14 cellular contexts compared by ENCODE assay signal in genomic region chr12:65891219-65891618, GRCh38.
A peak's percentile ranks its signal among the peaks of the same experiment; 100 is the strongest.
DNase-seq lines count a peak whose midpoint lies in the region; FAIRE-seq and TF ChIP-seq lines count a peak whose summit lies in the region.
"Had no signal": no experiment of that assay in that cellular context is flagged by ENCODE, and none has a peak within 500 bp of the region (broad histone marks: within the 10 kb centered on the region; RNA-seq: fewer than 3 reads in every experiment).

No MANE protein-coding gene starts in this region.

- no peak overlapping the region for H2AK5ac ChIP-seq in neuronal stem cell (ENCODE audit: low read depth, low read length)

- POLR2A ChIA-PET in SK-N-SH (lab: Yijun Ruan, JAX), result no interaction called here

- no peak for TF ChIP-seq EP300 in SK-N-SH (IDR thresholded peaks at IDR 0.05; ENCODE audit: borderline replicate concordance in 1 of 2, low read depth in 1 of 2, low read length in 1 of 2)

- no peak overlapping the region for H2BK12ac ChIP-seq in neuronal stem cell (ENCODE audit: low read length)

- H4K20me1 ChIP-seq in SK-N-SH (ENCODE audit: insufficient read depth), result peaks cover 38% of the 10 kb centered on the region; the same call in 1 of the 2 replicates

- H3F3A ChIP-seq in SK-N-SH (replicated peaks; ENCODE audit: insufficient read depth), result peaks cover 86% of the 10 kb centered on the region

- H3K9me2 ChIP-seq in SK-N-SH, result no peaks in the 10 kb centered on the region

- no peak overlapping the region for H3K14ac ChIP-seq in neuronal stem cell (ENCODE audit: low read length)

- H3K27ac ChIP-seq in SK-N-SH (ENCODE audit: low read depth in 2 of 2, low read length in 1 of 2) (peak overlapping the region; percentile 90 to 100), stomach smooth muscle (ENCODE audit: low read length) (peak overlapping the region; percentile 13), neuronal stem cell (replicated peaks; ENCODE audit: low read length) (no peak overlapping the region)

- H3K9me3 ChIP-seq in SK-N-SH (no peaks in the 10 kb centered on the region), stomach smooth muscle (ENCODE audit: control insufficient read depth in 2 of 2, low read length in 2 of 2) (no peaks in the 10 kb centered on the region), neuronal stem cell (replicated peaks in 1 of 2; ENCODE audit: control insufficient read depth in 2 of 2, insufficient read depth in 1 of 2, low read depth in 1 of 2, low read length in 2 of 2) (no peaks in the 10 kb centered on the region)

- no peak overlapping the region for H2BK15ac ChIP-seq in neuronal stem cell (ENCODE audit: low read length)

- peaks cover 0 to 26% of the 10 kb centered on the region in 2 experiments for H3K36me3 ChIP-seq in SK-N-SH (replicated peaks in 1 of 2; ENCODE audit: control insufficient read depth in 1 of 2, insufficient read depth in 2 of 2, low read length in 1 of 2)
- H3K36me3 ChIP-seq in stomach smooth muscle (ENCODE audit: control insufficient read depth in 2 of 2, insufficient read depth in 2 of 2, low read length in 2 of 2), result no peaks in the 10 kb centered on the region
- H3K36me3 ChIP-seq in neuronal stem cell (replicated peaks in 1 of 2; ENCODE audit: control insufficient read depth in 2 of 2, insufficient read depth in 2 of 2, low read length in 2 of 2), result peaks cover 2 to 14% of the 10 kb centered on the region in 2 donors

- no peak for TF ChIP-seq CTCF in SK-N-SH (IDR thresholded peaks at IDR 0.05)
- TF ChIP-seq CTCF in fibroblast of the aortic adventitia (IDR thresholded peaks at IDR 0.05; ENCODE audit: insufficient read depth, low read length), result no peak

- DNase-seq in H54 (ENCODE audit: insufficient read length, low spot score) (no peak), SK-N-SH (no peak), fibroblast of the aortic adventitia (ENCODE audit: low read depth) (peak; percentile 57), neuronal stem cell (ENCODE audit: low spot score) (no peak), COLO829 (ENCODE audit: low spot score) (no peak), UCSD-AML1 (lab: John Stamatoyannopoulos, UW; ENCODE audit: unreplicated experiment) (no peak)
- DNase-seq: activated CD4-positive, alpha-beta T cell treated with anti-CD3 and anti-CD28 coated beads, Interleukin-2, amount 50 U/mL, for 4 hours; DMS79; left cardiac atrium; NCI-H1105; NCI-H526; stimulated activated CD4-positive, alpha-beta T cell treated with anti-CD3 and anti-CD28 coated beads, Interleukin-4, amount 100 ng/mL, for 1 hour; stimulated activated naive CD8-positive, alpha-beta T cell treated with anti-CD3 and anti-CD28 coated beads, Interleukin-15, amount 100 ng/mL, for 72 hours had no signal

- no peak overlapping the region for H4K91ac ChIP-seq in neuronal stem cell (ENCODE audit: low read depth, low read length, poor library complexity)

- peak; percentile 84 for FAIRE-seq in H54 (lab: Jason Lieb, UNC)

- no peak overlapping the region for H3K4ac ChIP-seq in neuronal stem cell (ENCODE audit: low read length)

- no peak overlapping the region for H2BK120ac ChIP-seq in neuronal stem cell (ENCODE audit: low read depth, low read length)

- no peak for TF ChIP-seq RAD21 in SK-N-SH (IDR thresholded peaks at IDR 0.05; ENCODE audit: low read length)

- H2AFZ ChIP-seq in SK-N-SH (ENCODE audit: low read depth) (no peak overlapping the region), neuronal stem cell (ENCODE audit: low read length) (no peak overlapping the region)

- H3K4me3 ChIP-seq in SK-N-SH (ENCODE audit: low read depth in 2 of 2, low read length in 1 of 2) (peak overlapping the region in 1 of 2 experiments; percentile 13; a peak in 2 of 4 replicates), fibroblast of the aortic adventitia (ENCODE audit: low read depth, low read length) (peak overlapping the region; percentile 56), stomach smooth muscle (ENCODE audit: low read length in 2 of 2) (no peak overlapping the region), neuronal stem cell (ENCODE audit: low read length in 2 of 2) (no peak overlapping the region)

- 54% methylated on average over 4 of the region's 4 CpGs for whole genome bisulfite sequencing in SK-N-SH (ENCODE audit: low lambda C conversion rate)
- no CpG with 5 or more reads among the region's 4 CpGs for WGBS in neuronal stem cell (ENCODE audit: extremely low coverage in 2 of 2, insufficient read length in 2 of 2, insufficient replicate concordance in 1 of 2), 2 donors

- H3K79me1 ChIP-seq in neuronal stem cell (ENCODE audit: low read depth, low read length), result no peaks in the 10 kb centered on the region

- CTCF ChIA-PET in SK-N-SH (lab: Yijun Ruan, JAX), result interaction anchor here (1.0 kb wide), 1 partner anchor 10 kb away, joined by 3 read pairs; no protein-coding TSS in a partner anchor

- H3K4me1 ChIP-seq in SK-N-SH (ENCODE audit: control insufficient read depth in 1 of 2, insufficient read depth in 2 of 2, low read depth in 1 of 2, low read length in 1 of 2) (peaks cover 4 to 79% of the 10 kb centered on the region in 2 experiments), stomach smooth muscle (ENCODE audit: control insufficient read depth, insufficient read depth, low read length) (peaks cover 19% of the 10 kb centered on the region), neuronal stem cell (ENCODE audit: control insufficient read depth in 2 of 2, insufficient read depth in 1 of 2, low read depth in 1 of 2, low read length in 2 of 2) (peaks cover 16 to 29% of the 10 kb centered on the region in 2 donors)

- H3K79me2 ChIP-seq in SK-N-SH (ENCODE audit: insufficient read depth), result peaks cover 84% of the 10 kb centered on the region

- H3K4me2 ChIP-seq in SK-N-SH (peak overlapping the region; percentile 70), neuronal stem cell (ENCODE audit: insufficient read depth, low read length, poor library complexity, severe bottlenecking) (no peak overlapping the region)

- TF ChIP-seq POLR2A in H54 (IDR thresholded peaks at IDR 0.05; ENCODE audit: low read depth, low read length), result no peak

- no peak overlapping the region for H2BK5ac ChIP-seq in neuronal stem cell (ENCODE audit: low read length)

- no peak overlapping the region for H3K23ac ChIP-seq in neuronal stem cell (ENCODE audit: low read depth, low read length, poor library complexity)

- no peak overlapping the region for H3K18ac ChIP-seq in neuronal stem cell (ENCODE audit: low read length)

- H3K27me3 ChIP-seq in SK-N-SH (ENCODE audit: insufficient read depth) (no peaks in the 10 kb centered on the region), stomach smooth muscle (ENCODE audit: control insufficient read depth in 1 of 2, insufficient read depth in 2 of 2, low read length in 2 of 2) (no peaks in the 10 kb centered on the region), neuronal stem cell (ENCODE audit: control insufficient read depth in 3 of 3, insufficient read depth in 3 of 3, low read depth in 1 of 3, low read length in 3 of 3) (no peaks in the 10 kb centered on the region)

- H3K9ac ChIP-seq in SK-N-SH, result peak overlapping the region; percentile 75; the same call in 1 of the 2 replicates
- H3K9ac ChIP-seq in stomach smooth muscle (ENCODE audit: low read length in 2 of 2), result no peak overlapping the region
- no peak overlapping the region for H3K9ac ChIP-seq in neuronal stem cell (ENCODE audit: low read depth, low read length, poor library complexity)

- H4K8ac ChIP-seq in neuronal stem cell (ENCODE audit: low read depth, low read length), result no peak overlapping the region

TF ChIP-seq in SK-N-SH, 30 proteins besides CTCF, POLR2A, EP300 and RAD21 (continues in another document):
- TF ChIP-seq JUND (IDR thresholded peaks at IDR 0.05), result peak; percentile 39; the same call in 1 of the 2 replicates
- no peak for TF ChIP-seq RXRA (IDR thresholded peaks at IDR 0.05; ENCODE audit: borderline replicate concordance, low read depth)
- TF ChIP-seq, protein P1, sequence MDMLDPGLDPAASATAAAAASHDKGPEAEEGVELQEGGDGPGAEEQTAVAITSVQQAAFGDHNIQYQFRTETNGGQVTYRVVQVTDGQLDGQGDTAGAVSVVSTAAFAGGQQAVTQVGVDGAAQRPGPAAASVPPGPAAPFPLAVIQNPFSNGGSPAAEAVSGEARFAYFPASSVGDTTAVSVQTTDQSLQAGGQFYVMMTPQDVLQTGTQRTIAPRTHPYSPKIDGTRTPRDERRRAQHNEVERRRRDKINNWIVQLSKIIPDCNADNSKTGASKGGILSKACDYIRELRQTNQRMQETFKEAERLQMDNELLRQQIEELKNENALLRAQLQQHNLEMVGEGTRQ (IDR thresholded peaks at IDR 0.05; ENCODE audit: borderline replicate concordance, low read depth, low read length), result no peak
- TF ChIP-seq TCF12 (IDR thresholded peaks at IDR 0.05), result peak; percentile 49; the same call in 1 of the 2 replicates
- TF ChIP-seq IRF3 (IDR thresholded peaks at IDR 0.05; ENCODE audit: low read depth, low read length), result no peak
- TF ChIP-seq MXI1 (IDR thresholded peaks at IDR 0.05; ENCODE audit: low read depth, low read length), result no peak
- no peak for TF ChIP-seq TEAD4 (IDR thresholded peaks at IDR 0.05; ENCODE audit: borderline replicate concordance, insufficient read depth)
- TF ChIP-seq USF1 (IDR thresholded peaks at IDR 0.05; ENCODE audit: borderline replicate concordance, low read depth), result no peak
- TF ChIP-seq TAF1 (IDR thresholded peaks at IDR 0.05; ENCODE audit: borderline replicate concordance, low read depth, low read length), result no peak
- TF ChIP-seq MAX (IDR thresholded peaks at IDR 0.05; ENCODE audit: low read depth), result no peak
- no peak for TF ChIP-seq SMC3 (IDR thresholded peaks at IDR 0.05; ENCODE audit: low read depth, low read length)
- no peak for TF ChIP-seq CHD2 (IDR thresholded peaks at IDR 0.05; ENCODE audit: low read length, partially characterized antibody)
- TF ChIP-seq GABPA (IDR thresholded peaks at IDR 0.05; ENCODE audit: low read depth), result no peak
